In genomic region chr17:9707917-9708316, GRCh38 we compare ENCODE assay signal across 9 cellular contexts.
"Had no signal": no experiment of that assay in that cellular context is flagged by ENCODE, and none has a peak within 500 bp of the region (broad histone marks: within the 10 kb centered on the region; RNA-seq: fewer than 3 reads in every experiment).

No MANE protein-coding gene starts in this region.

- H3K9me3 ChIP-seq: HAP-1 had no signal

- H3K27ac ChIP-seq: GM23248, KMS-11 had no signal

- H3K36me3 ChIP-seq: HAP-1 had no signal

- H2AFZ ChIP-seq: GM23248 had no signal

- FAIRE-seq: HTR-8/SVneo had no signal

- DNase-seq: GM23248, GOT3, H7, IMR-90, KBM-7 had no signal

- H3K4me1 ChIP-seq: HAP-1 had no signal

- H3K4me3 ChIP-seq: GM23248, HAP-1 had no signal

- H3K9ac ChIP-seq: GM23248, KMS-11 had no signal

- H3K4me2 ChIP-seq: KMS-11 had no signal

- ATAC-seq: HCT116 had no signal
